In genomic region chr6:135281227-135281626, GRCh38 we compare ENCODE assay signal across 17 cellular contexts.
A peak's percentile ranks its signal among the peaks of the same experiment; 100 is the strongest.
DNase-seq lines count a peak whose midpoint lies in the region; ATAC-seq, FAIRE-seq and TF ChIP-seq lines count a peak whose summit lies in the region.
"Had no signal": no experiment of that assay in that cellular context is flagged by ENCODE, and none has a peak within 500 bp of the region (broad histone marks: within the 10 kb centered on the region; RNA-seq: fewer than 3 reads in every experiment).

No MANE protein-coding gene starts in this region.

- intact Hi-C loops in activated B cell treated with CpG ODN at 0.5 μM for 24 hours (cut with micrococcal nuclease) = no loop called here

- WGBS in hepatocyte (ENCODE audit: low lambda C conversion rate, missing lambda C conversion rate) = 99% methylated on average over 2 of the region's 2 CpGs

- H4K20me1 ChIP-seq in hepatocyte (ENCODE audit: insufficient read depth, poor library complexity, severe bottlenecking) = no peaks in the 10 kb centered on the region

- no peak overlapping the region for H3K27ac ChIP-seq in hepatocyte
- H3K27ac ChIP-seq: suprapubic skin had no signal

- peaks cover 12% of the 10 kb centered on the region for H3K4me1 Mint-ChIP-seq in activated B cell treated with CpG ODN at 0.5 μM for 24 hours
- peaks cover 15 to 22% (median 17%) of the 10 kb centered on the region in 3 donors for H3K4me1 Mint-ChIP-seq in naive B cell
- H3K4me1 Mint-ChIP-seq: IgD-negative memory B cell had no signal

- no peak for TF ChIP-seq CTCF in activated B cell treated with CpG ODN at 0.5 μM for 24 hours (IDR thresholded peaks at IDR 0.05)
- TF ChIP-seq CTCF in hepatocyte (IDR thresholded peaks at IDR 0.05; ENCODE audit: poor library complexity) = no peak

- H3K9me2 ChIP-seq in hepatocyte (replicated peaks; ENCODE audit: insufficient read depth) = no peaks in the 10 kb centered on the region

- H3K4me2 ChIP-seq in hepatocyte = no peak overlapping the region

- no peaks in the 10 kb centered on the region for H3K79me2 ChIP-seq in hepatocyte

- POLR2A ChIA-PET in activated B cell treated with CpG ODN at 0.5 μM for 24 hours (lab: Charles Lee) = no interaction called here

- CTCF ChIA-PET in activated B cell treated with CpG ODN at 0.5 μM for 24 hours (lab: Charles Lee) = interaction anchor here (1.1 kb wide), 1 partner anchor 341 kb away, joined by 4 read pairs; no protein-coding TSS in a partner anchor

- H3K4me1 ChIP-seq in hepatocyte (ENCODE audit: insufficient read depth) = no peaks in the 10 kb centered on the region
- H3K4me1 ChIP-seq: suprapubic skin had no signal

- H3K9me3 Mint-ChIP-seq in activated B cell treated with CpG ODN at 0.5 μM for 24 hours (peaks cover 2% of the 10 kb centered on the region), naive B cell (no peaks in the 10 kb centered on the region)
- H3K9me3 Mint-ChIP-seq: endodermal cell; IgD-negative memory B cell; T-helper 2 cell treated with Interferon-gamma antibody and Interleukin-4, amounts not matched to agents 5 μg/mL and 100 μg/mL, for 36 hours had no signal

- no peak for FAIRE-seq in GM12891 (lab: Jason Lieb, UNC)
- FAIRE-seq: astrocyte had no signal

- ATAC-seq in activated B cell treated with CpG ODN at 0.5 μM for 24 hours (ENCODE audit: low read depth) = no peak
- peak; percentile 34 to 67 for ATAC-seq in naive B cell (ENCODE audit: low read depth in 2 of 2)
- ATAC-seq: left cardiac atrium had no signal

- no peaks in the 10 kb centered on the region for H3K27me3 ChIP-seq in hepatocyte
- H3K27me3 ChIP-seq: suprapubic skin had no signal

- H3K4me3 ChIP-seq in hepatocyte = no peak overlapping the region
- H3K4me3 ChIP-seq: suprapubic skin had no signal

- no peak for TF ChIP-seq POLR2A in GM12891 (IDR thresholded peaks at IDR 0.05; ENCODE audit: low read depth, low read length)

- no peak overlapping the region for H2AFZ ChIP-seq in hepatocyte

- H3K27ac Mint-ChIP-seq in activated B cell treated with CpG ODN at 0.5 μM for 24 hours (peak overlapping the region; percentile 18), naive B cell (peak overlapping the region in 1 of 6 donors; percentile 85)
- H3K27ac Mint-ChIP-seq: endodermal cell; IgD-negative memory B cell; T-helper 2 cell treated with Interferon-gamma antibody and Interleukin-4, amounts not matched to agents 5 μg/mL and 100 μg/mL, for 36 hours had no signal

- no peaks in the 10 kb centered on the region for H3K36me3 ChIP-seq in hepatocyte (replicated peaks; ENCODE audit: insufficient read depth, low read depth)
- H3K36me3 ChIP-seq: suprapubic skin had no signal

- no peaks in the 10 kb centered on the region for H3K27me3 Mint-ChIP-seq in activated B cell treated with CpG ODN at 0.5 μM for 24 hours
- H3K27me3 Mint-ChIP-seq in naive B cell = no peaks in the 10 kb centered on the region

- DNase-seq in CD1c-positive myeloid dendritic cell (ENCODE audit: extremely low spot score) = peak; percentile 62
- peak; percentile 63 for DNase-seq in NAMALWA (ENCODE audit: low spot score)
- DNase-seq in activated B cell treated with CpG ODN at 0.5 μM for 24 hours = no peak
- DNase-seq in naive B cell = peak; percentile 7
- DNase-seq in hepatocyte (ENCODE audit: low spot score) = no peak
- no peak for DNase-seq in GM12891 (ENCODE audit: insufficient read length, low spot score)
- no peak for DNase-seq in iPS-NIHi7 (ENCODE audit: extremely low spot score)
- no peak for DNase-seq in NCI-H146 (lab: John Stamatoyannopoulos, UW)
- DNase-seq: activated CD4-positive, alpha-beta T cell treated with anti-CD3 and anti-CD28 coated beads for 1 hour; endodermal cell; left cardiac atrium; NCI-H1417 treated with DMSO at 0.1 percent for 48 hours; stimulated activated CD4-positive, alpha-beta T cell treated with anti-CD3 and anti-CD28 coated beads, Interleukin-4, amount 100 ng/mL, for 1 hour had no signal

- no peaks in the 10 kb centered on the region for H3K9me3 ChIP-seq in hepatocyte (ENCODE audit: low read depth)
- H3K9me3 ChIP-seq: suprapubic skin had no signal

- H3K36me3 Mint-ChIP-seq in activated B cell treated with CpG ODN at 0.5 μM for 24 hours (ENCODE audit: low read depth) = peaks cover 3% of the 10 kb centered on the region
- H3K36me3 Mint-ChIP-seq in naive B cell = no peaks in the 10 kb centered on the region

- no peak overlapping the region for H3K4me3 Mint-ChIP-seq in activated B cell treated with CpG ODN at 0.5 μM for 24 hours
- H3K4me3 Mint-ChIP-seq in naive B cell = peak overlapping the region in 5 of 8 donors; percentile 15 to 60 (median 22)
- H3K4me3 Mint-ChIP-seq: endodermal cell; IgD-negative memory B cell; T-helper 2 cell treated with Interferon-gamma antibody and Interleukin-4, amounts not matched to agents 5 μg/mL and 100 μg/mL, for 36 hours had no signal

TF ChIP-seq in GM12891, 5 proteins besides CTCF, POLR2A, EP300 and RAD21:
- TF ChIP-seq POLR2AphosphoS5 (IDR thresholded peaks at IDR 0.05; ENCODE audit: low read depth, low read length) (no peak), SPI1 (IDR thresholded peaks at IDR 0.05; ENCODE audit: low read depth, low read length) (no peak), POU2F2 (IDR thresholded peaks at IDR 0.05; ENCODE audit: low read depth, low read length) (no peak), TAF1 (IDR thresholded peaks at IDR 0.05; ENCODE audit: low read depth, low read length) (no peak), PAX5 (IDR thresholded peaks at IDR 0.05; ENCODE audit: insufficient read depth, low read length, severe bottlenecking) (no peak)

Comparison
In these comparisons a context has a peak if more than half of its experiments do, and no peak if none do; other contexts are left out.
1. DNase-seq: peak in CD1c-positive myeloid dendritic cell (single experiment), NAMALWA (single experiment) and naive B cell (single experiment); none in activated B cell treated with CpG ODN at 0.5 μM for 24 hours (single experiment), hepatocyte (single experiment), GM12891 (single experiment), iPS-NIHi7 (single experiment) and NCI-H146 (single experiment).